ENCODE assay signal across 15 cellular contexts in genomic region chr2:178858896-178859628, GRCh38.
"Had no signal": no experiment of that assay in that cellular context is flagged by ENCODE, and none has a peak within 500 bp of the region (broad histone marks: within the 10 kb centered on the region; RNA-seq: fewer than 3 reads in every experiment).

No MANE protein-coding gene starts in this region.

- H3K9me3 Mint-ChIP-seq: naive thymus-derived CD4-positive, alpha-beta T cell; T-helper 2 cell treated with Interferon-gamma antibody and Interleukin-4, amounts not matched to agents 5 μg/mL and 100 μg/mL, for 36 hours had no signal

- H3K27me3 ChIP-seq: right lobe of liver, suprapubic skin had no signal

- H3K4me1 ChIP-seq: right lobe of liver, suprapubic skin had no signal

- H3K9me3 ChIP-seq: neutrophil, right lobe of liver, suprapubic skin had no signal

- H3K27ac ChIP-seq: neutrophil, right lobe of liver, suprapubic skin had no signal

- H3K4me3 Mint-ChIP-seq: activated naive CD8-positive, alpha-beta T cell; naive thymus-derived CD4-positive, alpha-beta T cell; T-helper 2 cell treated with Interferon-gamma antibody and Interleukin-4, amounts not matched to agents 5 μg/mL and 100 μg/mL, for 36 hours had no signal

- DNase-seq: activated CD4-positive, alpha-beta T cell treated with anti-CD3 and anti-CD28 coated beads, Interleukin-2, amount 50 U/mL, for 48 hours; activated CD4-positive, CD25-positive, alpha-beta regulatory T cell treated with anti-CD3 and anti-CD28 coated beads, Interleukin-2, amount 50 U/mL, for 72 hours; activated gamma-delta T cell; activated T-cell treated with anti-CD3 and anti-CD28 coated beads, Interleukin-2, amount 50 U/mL, for 48 hours; effector CD8-positive, alpha-beta T cell; naive thymus-derived CD4-positive, alpha-beta T cell; right lobe of liver; stimulated activated CD4-positive, alpha-beta T cell treated with anti-CD3 and anti-CD28 coated beads, Interleukin-2, amount 100 ng/mL, for 48 hours; stimulated activated naive CD4-positive, alpha-beta T cell treated with Interleukin-2 at 50 U/mL for 16 hours had no signal

- H3K27me3 Mint-ChIP-seq: activated naive CD8-positive, alpha-beta T cell; progenitor cell of endocrine pancreas had no signal

- H3K36me3 ChIP-seq: neutrophil, right lobe of liver, suprapubic skin had no signal

- H3K27ac Mint-ChIP-seq: activated naive CD8-positive, alpha-beta T cell; naive thymus-derived CD4-positive, alpha-beta T cell; progenitor cell of endocrine pancreas; T-helper 2 cell treated with Interferon-gamma antibody and Interleukin-4, amounts not matched to agents 5 μg/mL and 100 μg/mL, for 36 hours had no signal

- ATAC-seq: naive thymus-derived CD4-positive, alpha-beta T cell; right lobe of liver had no signal

- H3K4me3 ChIP-seq: lung, right lobe of liver, suprapubic skin had no signal
